Comparison of ENCODE assay signal across 1 cellular context in the genomic region with DNA sequence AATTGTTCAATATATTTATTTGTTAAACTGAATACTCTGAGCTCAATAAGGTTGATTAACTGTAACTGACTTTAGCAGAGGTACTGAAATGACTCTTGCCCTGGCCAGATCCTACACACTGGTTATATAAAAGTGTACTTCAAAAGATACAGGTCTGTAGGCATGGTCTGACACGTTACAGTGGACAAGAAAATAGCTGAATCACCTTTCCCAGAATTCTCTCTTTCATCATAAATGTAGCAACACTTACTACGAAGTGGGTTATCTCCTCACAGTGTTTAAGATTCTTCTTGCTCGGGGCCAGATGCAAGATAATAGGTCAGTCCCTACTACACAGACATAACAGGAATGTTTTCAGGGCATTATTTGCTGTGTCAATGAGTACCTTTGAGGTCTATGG.
TF ChIP-seq lines count a peak whose summit lies in the region.

No MANE protein-coding gene starts in this region.

TF ChIP-seq in GM23338, 12 proteins besides CTCF, POLR2A, EP300 and RAD21 (continued from another document):
- TF ChIP-seq, protein P1, sequence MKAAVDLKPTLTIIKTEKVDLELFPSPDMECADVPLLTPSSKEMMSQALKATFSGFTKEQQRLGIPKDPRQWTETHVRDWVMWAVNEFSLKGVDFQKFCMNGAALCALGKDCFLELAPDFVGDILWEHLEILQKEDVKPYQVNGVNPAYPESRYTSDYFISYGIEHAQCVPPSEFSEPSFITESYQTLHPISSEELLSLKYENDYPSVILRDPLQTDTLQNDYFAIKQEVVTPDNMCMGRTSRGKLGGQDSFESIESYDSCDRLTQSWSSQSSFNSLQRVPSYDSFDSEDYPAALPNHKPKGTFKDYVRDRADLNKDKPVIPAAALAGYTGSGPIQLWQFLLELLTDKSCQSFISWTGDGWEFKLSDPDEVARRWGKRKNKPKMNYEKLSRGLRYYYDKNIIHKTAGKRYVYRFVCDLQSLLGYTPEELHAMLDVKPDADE (IDR thresholded peaks at IDR 0.05), result no peak
- TF ChIP-seq ZNF331 (CRISPR knock-in tag; IDR thresholded peaks at IDR 0.05; ENCODE audit: low read depth), result no peak
- TF ChIP-seq EZH2 (IDR thresholded peaks at IDR 0.05; ENCODE audit: low read depth, unreplicated experiment), result no peak
- no peak for TF ChIP-seq ZNF462 (CRISPR knock-in tag; IDR thresholded peaks at IDR 0.05)
- no peak for TF ChIP-seq POLR2AphosphoS5 (IDR thresholded peaks at IDR 0.05; ENCODE audit: low read depth)
